1 cellular context compared by ENCODE assay signal in genomic region chr17:64781394-64781793, GRCh38.
TF ChIP-seq lines count a peak whose summit lies in the region.

No MANE protein-coding gene starts in this region.

TF ChIP-seq in WTC11, 78 proteins besides CTCF, POLR2A, EP300 and RAD21 (continued from another document):
- TF ChIP-seq PRDM15 (CRISPR knock-in tag; IDR thresholded peaks at IDR 0.05) (peak; percentile 47; the same call in 1 of the 2 replicates), FOXP4 (CRISPR knock-in tag; IDR thresholded peaks at IDR 0.05) (peak; percentile 47; the same call in 1 of the 2 replicates), ZNF281 (CRISPR knock-in tag; IDR thresholded peaks at IDR 0.05) (no peak), MYBL2 (CRISPR knock-in tag; IDR thresholded peaks at IDR 0.05) (no peak)
TF ChIP-seq in WTC11: peak in this region for 3.
